Comparison of ENCODE assay signal across 8 cellular contexts in the genomic region with DNA sequence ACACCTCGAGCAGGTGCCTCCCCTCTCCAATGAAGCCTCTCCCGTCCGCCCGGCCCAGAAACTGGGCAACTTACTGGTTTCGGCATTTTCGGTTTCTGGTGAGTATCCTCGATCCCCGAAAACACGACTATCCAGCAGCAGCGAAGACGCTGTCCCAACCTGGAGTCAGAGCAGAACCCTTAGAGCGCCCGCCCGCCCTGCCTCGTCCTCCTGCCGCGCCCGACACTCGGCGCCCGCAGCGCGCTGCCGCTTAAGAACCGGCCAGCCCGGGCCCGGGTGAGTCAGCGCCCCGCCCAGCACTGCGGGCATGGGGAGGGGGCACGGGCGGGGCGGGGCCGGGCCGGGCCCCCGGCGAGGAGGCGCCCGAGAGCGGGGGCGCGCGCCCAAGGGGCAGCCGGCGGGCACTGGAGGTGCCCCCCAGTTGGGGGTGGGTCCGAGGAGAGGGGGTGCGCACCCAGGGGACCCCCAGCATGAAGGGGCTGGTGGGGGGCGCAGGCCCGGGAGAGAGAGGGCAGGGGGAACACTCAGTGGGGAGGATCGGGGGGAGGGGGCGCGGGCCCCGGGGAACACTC. TPM values are rescaled to one million over a fixed set of nuclear protein-coding genes. Genes with fewer than 3 reads are reported as not detected.
DNase-seq lines count a peak whose midpoint lies in the region; ATAC-seq and TF ChIP-seq lines count a peak whose summit lies in the region.

No MANE protein-coding gene starts in this region.

- H3K4me3 Mint-ChIP-seq in nephron, result peak overlapping the region; percentile 95 to 97 (median 95)

- no peaks in the 10 kb centered on the region for H3K9me3 Mint-ChIP-seq in nephron

- WGBS in stomach, 5 donors, result 1 to 2% (median 1%) methylated on average over 33 to 53 of the region's 53 CpGs

- H3K27ac ChIP-seq in BLaER1, result peak overlapping the region; percentile 91
- peak overlapping the region; percentile 92 for H3K27ac ChIP-seq in Panc1 (ENCODE audit: low read length)
- H3K27ac ChIP-seq in stomach, result peak overlapping the region; percentile 95 to 99 (median 98)

- CTCF ChIA-PET in Panc1 (lab: Charles Lee), result no interaction called here

- H3K4me3 ChIP-seq in BLaER1 (peak overlapping the region; percentile 88), Panc1 (ENCODE audit: low read depth in 2 of 2, low read length in 2 of 2) (peak overlapping the region; percentile 86 to 89), fibroblast of mammary gland (ENCODE audit: control insufficient read depth, low read depth, low read length) (peak overlapping the region; percentile 57), stomach (peak overlapping the region; percentile 71 to 92 (median 84))

- POLR2A ChIA-PET in Panc1 (lab: Charles Lee), result no interaction called here

- peaks cover 7% of the 10 kb centered on the region for H3K27me3 Mint-ChIP-seq in nephron (ENCODE audit: low read depth)

- H3K27ac Mint-ChIP-seq in nephron, result peak overlapping the region; percentile 76 to 90 (median 84)

- intact Hi-C loops in Panc1 (cut with micrococcal nuclease; ENCODE audit: unreplicated experiment), result loop anchor here (5.0 kb wide), 2 partner anchors 34 to 49 kb away; no protein-coding TSS in a partner anchor
- intact Hi-C loops in stomach (cut with DNase I; ENCODE audit: low total_unique reads), result no loop called here

- peak in 2 of 4 donors; percentile 30 to 88 for TF ChIP-seq POLR2A in stomach (IDR thresholded peaks at IDR 0.05)

- H3K27me3 ChIP-seq in BLaER1 (no peaks in the 10 kb centered on the region), Panc1 (ENCODE audit: control insufficient read depth, insufficient read depth, low read length) (no peaks in the 10 kb centered on the region), stomach (no peaks in the 10 kb centered on the region)

- peaks cover 11% of the 10 kb centered on the region for H3K36me3 Mint-ChIP-seq in nephron (ENCODE audit: low read depth)

- DNase-seq in GM19240 (ENCODE audit: insufficient read length, low spot score) (peak; percentile 23), HK-2 (ENCODE audit: unreplicated experiment) (peak; percentile 85), Panc1 (ENCODE audit: low read depth, low spot score) (no peak), fibroblast of mammary gland (ENCODE audit: low read depth) (peak; percentile 55), stomach (peak; percentile 89)
- peak; percentile 68 to 78 for DNase-seq in activated T-helper 1 cell treated with anti-CD3 and anti-CD28 coated beads, Interleukin-2, amount 50 U/mL, for 16 hours (ENCODE audit: low read depth in 1 of 2, low spot score in 1 of 2)

- H3K9me3 ChIP-seq in BLaER1, result peaks cover 8% of the 10 kb centered on the region; the same call in 1 of the 2 replicates
- no peaks in the 10 kb centered on the region for H3K9me3 ChIP-seq in Panc1 (ENCODE audit: control insufficient read depth, insufficient read depth, low read depth, low read length)
- no peaks in the 10 kb centered on the region for H3K9me3 ChIP-seq in stomach

- peak; percentile 82 for ATAC-seq in Panc1

- no TSS peak for BruUV-seq in Panc1 (replicated peaks; lab: Mats Ljungman, UMichigan)

- in situ Hi-C loops in Panc1 (cut with HindIII; ENCODE audit: low pct_unique_long_range_greater_than_20kb, low sequenced_read_pairs), result no loop called here

- H3K36me3 ChIP-seq in BLaER1, result peaks cover 20% of the 10 kb centered on the region
- H3K36me3 ChIP-seq in Panc1 (ENCODE audit: control insufficient read depth, insufficient read depth, low read length), result peaks cover 30% of the 10 kb centered on the region
- H3K36me3 ChIP-seq in stomach, result peaks cover 0 to 12% (median 4%) of the 10 kb centered on the region in 4 donors

- peaks cover 46% of the 10 kb centered on the region for H3K4me1 Mint-ChIP-seq in nephron

- no peak for TF ChIP-seq CTCF in Panc1 (IDR thresholded peaks at IDR 0.05)
- no peak for TF ChIP-seq CTCF in fibroblast of mammary gland (conservative IDR thresholded peaks at IDR 0.05; ENCODE audit: control insufficient read depth, insufficient read depth, low read depth, low read length)
- TF ChIP-seq CTCF in nephron (IDR thresholded peaks at IDR 0.05; ENCODE audit: unreplicated experiment in 3 of 3), result no peak
- no peak for TF ChIP-seq CTCF in stomach (IDR thresholded peaks at IDR 0.05)

- peaks cover 50% of the 10 kb centered on the region for H4K20me1 ChIP-seq in BLaER1

- H3K4me2 ChIP-seq in BLaER1, result peak overlapping the region; percentile 84

- H3K9ac ChIP-seq in BLaER1, result peak overlapping the region; percentile 84

- no peak for TF ChIP-seq EP300 in stomach (IDR thresholded peaks at IDR 0.05)

- H3K4me1 ChIP-seq in BLaER1 (peaks cover 51% of the 10 kb centered on the region), Panc1 (ENCODE audit: control insufficient read depth, insufficient read depth, low read length) (peaks cover 35% of the 10 kb centered on the region), stomach (peaks cover 11 to 52% (median 46%) of the 10 kb centered on the region in 4 donors)

RNA-seq across cellular contexts. Expression of gene EZR, which starts 1.1 kb away (rescaled TPM):
- 263 TPM for total RNA-seq in Panc1 (2021; ENCODE audit: unreplicated experiment)
- 215 TPM for polyA plus RNA-seq in Panc1 (2012; ENCODE audit: insufficient read length)
- total RNA-seq in stomach, result 100 to 1,000 TPM in 3 of 5 donors, 10 to 100 TPM in 2; 69.5 to 317 (median 295) TPM
- 100 to 1,000 TPM; 121 to 231 (median 205) TPM for polyA plus RNA-seq in stomach
